Comparison of ENCODE assay signal across 26 cellular contexts in genomic region chr1:240462766-240463410, GRCh38.
DNase-seq lines count a peak whose midpoint lies in the region; ATAC-seq and TF ChIP-seq lines count a peak whose summit lies in the region.
"Had no signal": no experiment of that assay in that cellular context is flagged by ENCODE, and none has a peak within 500 bp of the region (broad histone marks: within the 10 kb centered on the region; RNA-seq: fewer than 3 reads in every experiment).

No MANE protein-coding gene starts in this region.

- H3K4me2 ChIP-seq in BLaER1 (peak overlapping the region; percentile 97), hepatocyte (no peak overlapping the region)

- ATAC-seq in HG02981 (IDR thresholded peaks at IDR 0.05; ENCODE audit: unreplicated experiment) (no peak), GM21515 (IDR thresholded peaks at IDR 0.05; ENCODE audit: unreplicated experiment) (no peak), GM19328 (IDR thresholded peaks at IDR 0.05; ENCODE audit: unreplicated experiment) (no peak)
- ATAC-seq: activated CD4-positive, alpha-beta T cell treated with anti-CD3 and anti-CD28 coated beads for 36 hours; stimulated activated naive B cell treated with anti-CD40 and anti-IgM and Interleukin-4, amounts not matched to agents 10 μg/mL and 1 μg/mL and 100 μg/mL, for 72 hours; T-helper 17 cell had no signal

- peaks cover 70% of the 10 kb centered on the region for H3K4me1 ChIP-seq in BLaER1
- H3K4me1 ChIP-seq in hepatocyte (ENCODE audit: insufficient read depth): peaks cover 31% of the 10 kb centered on the region
- H3K4me1 ChIP-seq: esophagus squamous epithelium, suprapubic skin had no signal

- H3K36me3 Mint-ChIP-seq in HFFc6 (ENCODE audit: low read depth): peaks cover 47% of the 10 kb centered on the region
- H3K36me3 Mint-ChIP-seq: CD4-positive, alpha-beta memory T cell; stimulated activated naive B cell treated with anti-CD40 and anti-IgM and Interleukin-4, amounts not matched to agents 10 μg/mL and 1 μg/mL and 100 μg/mL, for 72 hours had no signal

- peaks cover 79% of the 10 kb centered on the region for H3K4me1 Mint-ChIP-seq in HFFc6 (ENCODE audit: low read depth)

- peaks cover 17% of the 10 kb centered on the region for H3K27me3 Mint-ChIP-seq in HFFc6 (ENCODE audit: insufficient read depth)
- H3K27me3 Mint-ChIP-seq: activated CD4-positive, alpha-beta T cell treated with anti-CD3 and anti-CD28 coated beads for 36 hours; activated T-cell treated with anti-CD3 and anti-CD28 coated beads, Interleukin-2, amount 50 U/mL, for 24 hours; brain; stimulated activated naive B cell treated with anti-CD40 and anti-IgM and Interleukin-4, amounts not matched to agents 10 μg/mL and 1 μg/mL and 100 μg/mL, for 72 hours; T-helper 17 cell had no signal

- no peak overlapping the region for H3K9ac ChIP-seq in BLaER1

- H3K9me3 Mint-ChIP-seq in HFFc6: no peaks in the 10 kb centered on the region
- H3K9me3 Mint-ChIP-seq: activated T-cell treated with anti-CD3 and anti-CD28 coated beads, Interleukin-2, amount 50 U/mL, for 24 hours; brain; H9; nephron; stimulated activated naive B cell treated with anti-CD40 and anti-IgM and Interleukin-4, amounts not matched to agents 10 μg/mL and 1 μg/mL and 100 μg/mL, for 72 hours had no signal

- TF ChIP-seq CTCF in HFFc6 (IDR thresholded peaks at IDR 0.05): no peak
- no peak for TF ChIP-seq CTCF in hepatocyte (IDR thresholded peaks at IDR 0.05; ENCODE audit: poor library complexity)

- H3K36me3 ChIP-seq in BLaER1 (no peaks in the 10 kb centered on the region), hepatocyte (replicated peaks; ENCODE audit: insufficient read depth, low read depth) (no peaks in the 10 kb centered on the region)
- H3K36me3 ChIP-seq: esophagus squamous epithelium, ovary, SJSA1, suprapubic skin had no signal

- DNase-seq in HFFc6: no peak
- peak; percentile 21 for DNase-seq in SK-N-DZ (ENCODE audit: low spot score)
- DNase-seq in hepatocyte (ENCODE audit: low spot score): no peak
- DNase-seq: activated CD4-positive, alpha-beta T cell treated with anti-CD3 and anti-CD28 coated beads for 36 hours; activated gamma-delta T cell treated with Interleukin-2 at 50 U/mL for 16 hours; activated T-cell treated with anti-CD3 and anti-CD28 coated beads, Interleukin-2, amount 50 U/mL, for 24 hours; CD4-positive, alpha-beta memory T cell; cortex of kidney; esophagus squamous epithelium; H9; mucosa of descending colon; NCI-H1105; NCI-H2081; NCI-H526 treated with DMSO at 0.1 percent for 48 hours; ovary; stimulated activated CD4-positive, alpha-beta T cell treated with anti-CD3 and anti-CD28 coated beads, Interleukin-4, amount 100 ng/mL, for 24 hours; stimulated activated naive B cell treated with anti-CD40 and anti-IgM and Interleukin-4, amounts not matched to agents 10 μg/mL and 1 μg/mL and 100 μg/mL, for 72 hours; T-helper 17 cell had no signal

- no peaks in the 10 kb centered on the region for H3K27me3 ChIP-seq in BLaER1
- H3K27me3 ChIP-seq in hepatocyte: no peaks in the 10 kb centered on the region
- H3K27me3 ChIP-seq: esophagus squamous epithelium, ovary, SJSA1, suprapubic skin had no signal

- no peaks in the 10 kb centered on the region for H3K79me2 ChIP-seq in hepatocyte

- H3K27ac ChIP-seq in BLaER1 (peak overlapping the region; percentile 56; the same call in 1 of the 2 replicates), hepatocyte (peak overlapping the region; percentile 25)
- H3K27ac ChIP-seq: esophagus squamous epithelium, ovary, SJSA1, suprapubic skin had no signal

- 63% methylated on average over 7 of the region's 7 CpGs for WGBS in hepatocyte (ENCODE audit: low lambda C conversion rate, missing lambda C conversion rate)

- no peaks in the 10 kb centered on the region for H4K20me1 ChIP-seq in BLaER1
- no peaks in the 10 kb centered on the region for H4K20me1 ChIP-seq in hepatocyte (ENCODE audit: insufficient read depth, poor library complexity, severe bottlenecking)

- H2AFZ ChIP-seq in hepatocyte: no peak overlapping the region

- H3K27ac Mint-ChIP-seq in HFFc6: peak overlapping the region; percentile 77
- H3K27ac Mint-ChIP-seq: activated CD4-positive, alpha-beta T cell treated with anti-CD3 and anti-CD28 coated beads for 36 hours; activated T-cell treated with anti-CD3 and anti-CD28 coated beads, Interleukin-2, amount 50 U/mL, for 24 hours; CD4-positive, alpha-beta memory T cell; stimulated activated naive B cell treated with anti-CD40 and anti-IgM and Interleukin-4, amounts not matched to agents 10 μg/mL and 1 μg/mL and 100 μg/mL, for 72 hours; T-helper 17 cell had no signal

- H3K4me3 ChIP-seq in BLaER1: no peak overlapping the region; the same call in 1 of the 2 replicates
- H3K4me3 ChIP-seq in hepatocyte: no peak overlapping the region
- H3K4me3 ChIP-seq: esophagus squamous epithelium, mucosa of descending colon, ovary, SJSA1, suprapubic skin had no signal

- H3K9me2 ChIP-seq in hepatocyte (replicated peaks; ENCODE audit: insufficient read depth): no peaks in the 10 kb centered on the region

- peak overlapping the region; percentile 24; the same call in 1 of the 2 replicates for H3K4me3 Mint-ChIP-seq in HFFc6
- H3K4me3 Mint-ChIP-seq: activated CD4-positive, alpha-beta T cell treated with anti-CD3 and anti-CD28 coated beads for 36 hours; activated T-cell treated with anti-CD3 and anti-CD28 coated beads, Interleukin-2, amount 50 U/mL, for 24 hours; brain; CD4-positive, alpha-beta memory T cell; H9; nephron; stimulated activated naive B cell treated with anti-CD40 and anti-IgM and Interleukin-4, amounts not matched to agents 10 μg/mL and 1 μg/mL and 100 μg/mL, for 72 hours had no signal

- H3K9me3 ChIP-seq in BLaER1 (no peaks in the 10 kb centered on the region), hepatocyte (ENCODE audit: low read depth) (no peaks in the 10 kb centered on the region)
- H3K9me3 ChIP-seq: esophagus squamous epithelium, mucosa of descending colon, ovary, SJSA1, suprapubic skin had no signal
